In the genomic region with DNA sequence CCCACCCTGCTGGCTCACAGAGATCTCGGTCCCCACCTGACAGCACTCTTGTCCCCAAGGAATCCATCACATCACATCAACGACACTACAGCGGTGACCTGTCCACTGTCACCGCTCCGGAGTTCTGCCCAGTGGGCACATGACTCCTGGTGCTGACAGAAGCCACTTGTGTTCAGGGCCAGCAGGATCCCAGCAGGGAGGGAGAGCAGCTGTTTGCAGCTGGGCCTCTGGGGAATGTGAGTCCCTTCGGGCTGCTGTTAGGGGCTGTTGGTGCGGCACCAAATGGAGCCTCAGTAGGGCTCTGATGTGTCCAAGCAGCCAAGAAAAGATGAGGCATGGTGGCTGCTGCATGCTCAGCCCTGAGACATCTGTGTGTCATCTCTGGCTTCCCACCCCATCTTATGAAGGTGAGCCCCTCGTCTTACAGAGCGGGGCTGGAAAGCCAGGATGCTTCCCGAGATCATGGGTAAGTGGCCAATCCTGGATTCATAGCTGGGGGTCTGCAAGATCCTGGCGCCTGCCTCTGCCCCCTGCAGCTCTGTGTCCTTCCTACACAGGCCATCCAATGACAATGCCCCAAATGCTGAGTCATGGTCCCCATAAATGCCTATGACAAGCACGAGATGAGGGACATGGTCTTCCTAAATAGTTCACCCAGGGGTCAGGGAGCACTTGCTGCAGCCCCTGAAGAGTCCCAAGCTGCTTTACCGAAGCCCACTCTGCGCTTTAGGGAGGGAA, we compare ENCODE assay signal across 26 cellular contexts. TPM values are rescaled to one million over a fixed set of nuclear protein-coding genes. Genes with fewer than 3 reads are reported as not detected.
DNase-seq lines count a peak whose midpoint lies in the region; ATAC-seq and TF ChIP-seq lines count a peak whose summit lies in the region.
"Had no signal": no experiment of that assay in that cellular context is flagged by ENCODE, and none has a peak within 500 bp of the region (broad histone marks: within the 10 kb centered on the region; RNA-seq: fewer than 3 reads in every experiment).

No MANE protein-coding gene starts in this region.

- H3K27me3 ChIP-seq in heart left ventricle (no peaks in the 10 kb centered on the region), osteoblast (ENCODE audit: insufficient read depth, low read length) (no peaks in the 10 kb centered on the region)
- H3K27me3 ChIP-seq: breast epithelium, gastroesophageal sphincter, uterus had no signal

- no peak for TF ChIP-seq POLR2A in heart left ventricle (IDR thresholded peaks at IDR 0.05)

- peaks cover 6% of the 10 kb centered on the region for H3K36me3 Mint-ChIP-seq in neural crest cell (ENCODE audit: low read depth)
- H3K36me3 Mint-ChIP-seq: activated naive CD4-positive, alpha-beta T cell treated with anti-CD3 and anti-CD28 coated beads, Interleukin-2, amount 10 ng/mL, durations not matched to agents 7 days and 5 days; stimulated activated effector memory CD8-positive, alpha-beta T cell treated with anti-CD3 and anti-CD28 coated beads, Interleukin-12 subunit alpha, Interleukin-12 subunit beta, amount 100 ng/mL, for 72 hours had no signal

- H3K27ac ChIP-seq in heart left ventricle (no peak overlapping the region), osteoblast (ENCODE audit: low read depth, low read length) (no peak overlapping the region)
- H3K27ac ChIP-seq: breast epithelium, coronary artery, gastroesophageal sphincter, uterus had no signal

- no peaks in the 10 kb centered on the region for H3K4me1 Mint-ChIP-seq in neural crest cell
- H3K4me1 Mint-ChIP-seq: activated CD4-positive, alpha-beta T cell treated with anti-CD3 and anti-CD28 coated beads for 36 hours; activated naive CD4-positive, alpha-beta T cell treated with anti-CD3 and anti-CD28 coated beads, Interleukin-2, amount 10 ng/mL, durations not matched to agents 7 days and 5 days; GM23338; stimulated activated effector memory CD8-positive, alpha-beta T cell treated with anti-CD3 and anti-CD28 coated beads, Interleukin-12 subunit alpha, Interleukin-12 subunit beta, amount 100 ng/mL, for 72 hours had no signal

- peaks cover 6% of the 10 kb centered on the region for H3K9me3 Mint-ChIP-seq in neural crest cell
- H3K9me3 Mint-ChIP-seq: activated T-cell treated with anti-CD3 and anti-CD28 coated beads, Interleukin-2, amount 50 U/mL, for 4 hours; memory B cell had no signal

- no peak overlapping the region for H3K4me2 ChIP-seq in osteoblast (ENCODE audit: insufficient read depth, low read length)
- H3K4me2 ChIP-seq: GM23338 had no signal

- H3K4me3 ChIP-seq in heart left ventricle (no peak overlapping the region), osteoblast (ENCODE audit: insufficient read depth, low read length) (no peak overlapping the region)
- H3K4me3 ChIP-seq: breast epithelium, coronary artery, gastroesophageal sphincter, GM23338, uterus had no signal

- DNase-seq in AG20443 (ENCODE audit: low spot score) (peak; percentile 5), GM13976 (ENCODE audit: low spot score) (peak; percentile 7), heart left ventricle (peak in 4 of 5 donors; percentile 44 to 81 (median 60)), neural crest cell (ENCODE audit: low read depth, low spot score) (no peak), osteoblast (ENCODE audit: insufficient read length, low spot score, missing footprints) (no peak), NOMO-1 (lab: John Stamatoyannopoulos, UW; ENCODE audit: unreplicated experiment in 2 of 2) (no peak)
- DNase-seq: activated CD4-positive, alpha-beta T cell treated with anti-CD3 and anti-CD28 coated beads for 36 hours; activated naive CD4-positive, alpha-beta T cell treated with anti-CD3 and anti-CD28 coated beads, Interleukin-2, amount 10 ng/mL, durations not matched to agents 7 days and 5 days; activated T-cell treated with anti-CD3 and anti-CD28 coated beads, Interleukin-2, amount 50 U/mL, for 4 hours; NCI-H524; NK-92 treated with Interleukin-12 subunit alpha and Interleukin-12 subunit beta, amount 100 ng/mL, for 24 hours; stimulated activated CD4-positive, alpha-beta T cell treated with anti-CD3 and anti-CD28 coated beads, Interleukin-2, amount 100 ng/mL, for 48 hours; uterus had no signal

- H2AFZ ChIP-seq in osteoblast (ENCODE audit: low read length), result no peak overlapping the region
- H2AFZ ChIP-seq: GM23338 had no signal

- ATAC-seq in heart left ventricle (peak; percentile 83 to 96 (median 92)), GM19023 (IDR thresholded peaks at IDR 0.05; ENCODE audit: unreplicated experiment) (no peak), HG02852 (IDR thresholded peaks at IDR 0.05; ENCODE audit: unreplicated experiment) (no peak)
- ATAC-seq: activated CD4-positive, alpha-beta T cell treated with anti-CD3 and anti-CD28 coated beads for 36 hours; activated T-cell treated with anti-CD3 and anti-CD28 coated beads, Interleukin-2, amount 50 U/mL, for 4 hours; gastroesophageal sphincter; GM23338; stimulated activated effector memory CD8-positive, alpha-beta T cell treated with anti-CD3 and anti-CD28 coated beads, Interleukin-12 subunit alpha, Interleukin-12 subunit beta, amount 100 ng/mL, for 72 hours had no signal

- H3K9me3 ChIP-seq in heart left ventricle (no peaks in the 10 kb centered on the region), osteoblast (ENCODE audit: low read depth, low read length) (no peaks in the 10 kb centered on the region)
- H3K9me3 ChIP-seq: breast epithelium, gastroesophageal sphincter, uterus had no signal

- H3K79me2 ChIP-seq in osteoblast (ENCODE audit: insufficient read depth, low read length), result no peaks in the 10 kb centered on the region

- intact Hi-C loops in heart left ventricle (cut with DNase I), result no loop called here

- H3K4me1 ChIP-seq in heart left ventricle (peaks cover 0 to 19% (median 5%) of the 10 kb centered on the region in 12 donors), osteoblast (ENCODE audit: insufficient read depth, low read length) (no peaks in the 10 kb centered on the region)
- H3K4me1 ChIP-seq: breast epithelium, gastroesophageal sphincter, uterus had no signal

- H3K27me3 Mint-ChIP-seq in neural crest cell (ENCODE audit: low read depth), result no peaks in the 10 kb centered on the region
- H3K27me3 Mint-ChIP-seq: activated naive CD4-positive, alpha-beta T cell treated with anti-CD3 and anti-CD28 coated beads, Interleukin-2, amount 10 ng/mL, durations not matched to agents 7 days and 5 days had no signal

- H4K20me1 ChIP-seq in osteoblast (ENCODE audit: insufficient read depth, low read length), result no peaks in the 10 kb centered on the region

- no peak overlapping the region for H3K4me3 Mint-ChIP-seq in neural crest cell
- H3K4me3 Mint-ChIP-seq: activated CD4-positive, alpha-beta T cell treated with anti-CD3 and anti-CD28 coated beads for 36 hours; activated naive CD4-positive, alpha-beta T cell treated with anti-CD3 and anti-CD28 coated beads, Interleukin-2, amount 10 ng/mL, durations not matched to agents 7 days and 5 days; activated T-cell treated with anti-CD3 and anti-CD28 coated beads, Interleukin-2, amount 50 U/mL, for 4 hours; GM23338; memory B cell; stimulated activated effector memory CD8-positive, alpha-beta T cell treated with anti-CD3 and anti-CD28 coated beads, Interleukin-12 subunit alpha, Interleukin-12 subunit beta, amount 100 ng/mL, for 72 hours; T-helper 1 cell treated with Interleukin-12 subunit alpha and Interleukin-12 subunit beta and Interleukin-4 antibody, amounts not matched to agents 30 μg/mL and 1 μg/mL, for 36 hours had no signal

- in situ Hi-C loops in GM13976 (cut with MboI; ENCODE audit: low sequenced_read_pairs, unreplicated experiment), result no loop called here

- WGBS in heart left ventricle, 4 donors, result 54 to 66% (median 57%) methylated on average over 12 to 14 of the region's 14 CpGs

- TF ChIP-seq CTCF in GM13976 (IDR thresholded peaks at IDR 0.05; ENCODE audit: borderline replicate concordance, control extremely low read depth, extremely low read depth, insufficient read depth, missing control alignments), result no peak
- TF ChIP-seq CTCF in heart left ventricle (IDR thresholded peaks at IDR 0.05), result no peak
- no peak for TF ChIP-seq CTCF in neural crest cell (conservative IDR thresholded peaks at IDR 0.05)
- TF ChIP-seq CTCF in osteoblast (IDR thresholded peaks at IDR 0.05; ENCODE audit: extremely low read depth, low read depth, low read length), result no peak

- H3K27ac Mint-ChIP-seq in neural crest cell (ENCODE audit: unreplicated experiment), result peak overlapping the region; percentile 67
- H3K27ac Mint-ChIP-seq: activated CD4-positive, alpha-beta T cell treated with anti-CD3 and anti-CD28 coated beads for 36 hours; activated naive CD4-positive, alpha-beta T cell treated with anti-CD3 and anti-CD28 coated beads, Interleukin-2, amount 10 ng/mL, durations not matched to agents 7 days and 5 days; GM23338; memory B cell; stimulated activated effector memory CD8-positive, alpha-beta T cell treated with anti-CD3 and anti-CD28 coated beads, Interleukin-12 subunit alpha, Interleukin-12 subunit beta, amount 100 ng/mL, for 72 hours; T-helper 1 cell treated with Interleukin-12 subunit alpha and Interleukin-12 subunit beta and Interleukin-4 antibody, amounts not matched to agents 30 μg/mL and 1 μg/mL, for 36 hours had no signal

- H3K36me3 ChIP-seq in heart left ventricle (peaks cover 0 to 3% (median 0%) of the 10 kb centered on the region in 9 donors), osteoblast (ENCODE audit: insufficient read depth, low read length) (no peaks in the 10 kb centered on the region)
- H3K36me3 ChIP-seq: breast epithelium, gastroesophageal sphincter, uterus had no signal

RNA-seq across cellular contexts. Expression of gene F2RL3, which starts 56.0 kb away (rescaled TPM):
- total RNA-seq in heart left ventricle, result 1 to 10 TPM in 5 of 9 donors, under 1 TPM in 4; 0.12 to 4.1 (median 1.2) TPM
- 1 to 10 TPM; 1.1 to 4.6 TPM for polyA plus RNA-seq in heart left ventricle
- not detected in 2 replicates for total RNA-seq in neural crest cell
- under 0.01 TPM in 2 replicates for total RNA-seq in osteoblast
- total RNA-seq: activated CD4-positive, alpha-beta T cell treated with anti-CD3 and anti-CD28 coated beads for 36 hours; GM23338; HT1080; renal cortical epithelial cell; temporal lobe had no signal
- polyA plus RNA-seq: GM23338, keratinocyte had no signal

Comparison
In these comparisons a context has a peak if more than half of its experiments do, and no peak if none do; other contexts are left out.
1. DNase-seq: peak in AG20443 (single experiment), GM13976 (single experiment) and heart left ventricle (4 of 5); none in neural crest cell (single experiment), osteoblast (single experiment) and NOMO-1 (0 of 2).
2. ATAC-seq: peak in heart left ventricle (4 of 4); none in GM19023 (single experiment) and HG02852 (single experiment).